In the genomic region with DNA sequence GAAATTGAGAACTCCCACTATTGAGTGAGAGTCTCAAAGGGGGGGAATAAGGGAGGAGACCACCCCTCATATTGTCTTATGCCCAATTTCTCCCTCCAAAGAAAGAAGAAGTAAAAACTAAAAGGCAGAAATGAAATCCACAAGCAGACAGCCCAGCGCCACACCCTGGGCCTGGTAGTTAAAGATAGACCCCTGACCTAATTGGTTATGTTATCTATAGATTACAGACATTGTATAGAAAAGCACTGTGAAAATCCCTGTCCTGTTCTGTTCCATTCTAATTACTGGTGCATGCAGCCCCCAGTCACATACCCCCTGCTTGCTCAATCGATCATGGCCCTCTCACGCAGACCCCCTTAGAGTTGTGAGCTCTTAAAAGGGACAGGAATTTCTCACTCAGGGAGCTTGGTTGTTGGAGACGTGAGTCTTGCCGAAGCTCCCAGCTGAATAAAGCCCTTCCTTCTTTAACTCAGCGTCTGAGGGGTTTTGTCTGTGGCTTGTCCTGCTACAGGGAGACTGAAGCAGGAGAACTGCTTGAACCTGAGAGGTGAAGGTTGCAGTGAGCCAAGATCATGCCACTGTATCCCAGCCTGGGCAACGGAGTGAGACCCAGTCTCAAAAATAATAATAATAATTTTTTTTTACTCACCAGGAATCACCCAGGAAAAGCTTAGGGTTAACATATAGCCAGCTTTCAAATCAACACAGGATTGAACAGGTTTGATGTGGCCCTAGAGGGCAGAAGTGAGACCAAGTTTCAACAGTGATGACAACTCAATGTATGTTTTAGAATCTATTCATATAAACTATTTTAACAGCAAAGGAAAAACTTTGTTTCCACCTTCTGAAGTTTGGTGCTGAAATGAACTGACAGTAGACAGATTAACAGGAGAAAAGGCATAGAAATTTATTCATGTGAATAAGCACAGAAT, we compare ENCODE assay signal across 7 cellular contexts.
DNase-seq lines count a peak whose midpoint lies in the region; ATAC-seq, FAIRE-seq and TF ChIP-seq lines count a peak whose summit lies in the region.
"Not testable (repeated sequence)": the region's sequence is repeated elsewhere in the genome, so short reads cannot be mapped to it uniquely, and the experiment has no call there.

No MANE protein-coding gene starts in this region.

- H2AFZ ChIP-seq in PC-3 (ENCODE audit: low read length); K562 (ENCODE audit: low read depth, low read length); HepG2 (ENCODE audit: low read length): not testable (repeated sequence)

- not testable (repeated sequence) for H3K27ac ChIP-seq in PC-3 (ENCODE audit: low read length); HepG2 (ENCODE audit: extremely low read length, insufficient read depth, low read length)
- H3K27ac ChIP-seq in K562 (ENCODE audit: extremely low read depth, low read depth, low read length), result peak overlapping the region; percentile 68; the same call in 2 of the 3 replicates

- TF ChIP-seq EP300 in K562 (IDR thresholded peaks at IDR 0.05; ENCODE audit: low read length); HepG2 (IDR thresholded peaks at IDR 0.05; ENCODE audit: low read depth in 2 of 2, low read length in 2 of 2); HepG2 (CRISPR knock-in tag; IDR thresholded peaks at IDR 0.05; ENCODE audit: borderline replicate concordance): not testable (repeated sequence)

- not testable (repeated sequence) for H3K9me1 ChIP-seq in K562 (ENCODE audit: control insufficient read depth, insufficient read depth, low read length)

- not testable (repeated sequence) for H3K4me3 Mint-ChIP-seq in Calu3 (ENCODE audit: low read depth, unreplicated experiment)

- in situ Hi-C loops in K562 (cut with MboI); HepG2 (cut with HindIII; ENCODE audit: extremely low pct_ligation_motif_present, low pct_unique_long_range_greater_than_20kb): not testable (repeated sequence)

- intact Hi-C loops in Calu3 (cut with micrococcal nuclease; ENCODE audit: unreplicated experiment), result not testable (repeated sequence)
- intact Hi-C loops in PC-3 (cut with micrococcal nuclease), result loop anchor here (5.0 kb wide), 1 partner anchor 61 kb away; no protein-coding TSS in a partner anchor
- intact Hi-C loops in K562 (cut with micrococcal nuclease), result loop anchor here (5.0 kb wide), 2 partner anchors 39 to 61 kb away; no protein-coding TSS in a partner anchor
- intact Hi-C loops in HepG2 (cut with micrococcal nuclease; ENCODE audit: unreplicated experiment), result loop anchor here (5.0 kb wide), 1 partner anchor 61 kb away; no protein-coding TSS in a partner anchor

- WGBS in K562 (ENCODE audit: insufficient coverage, low coverage, missing lambda C conversion rate), result 51% methylated on average over 7 of the region's 7 CpGs
- WGBS in HepG2 (ENCODE audit: low lambda C conversion rate), result 62% methylated on average over 7 of the region's 7 CpGs

- peak; percentile 81 for ATAC-seq in PC-3
- ATAC-seq in K562, result peak; percentile 96
- peak; percentile 47; the same call in 1 of the 3 replicates for ATAC-seq in HepG2

- not testable (repeated sequence) for H3K9ac ChIP-seq in PC-3 (ENCODE audit: low read length); K562 (ENCODE audit: insufficient read depth in 1 of 2, low read depth in 2 of 2, low read length in 2 of 2); HepG2 (ENCODE audit: insufficient read depth, low read depth, low read length)

- not testable (repeated sequence) for H3F3A ChIP-seq in PC-3 (ENCODE audit: low read length, unreplicated experiment)

- not testable (repeated sequence) for H3K27me3 ChIP-seq in PC-3 (ENCODE audit: low read length); K562 (ENCODE audit: control insufficient read depth in 2 of 2, insufficient read depth in 2 of 2, low read length in 2 of 2); HepG2 (ENCODE audit: control insufficient read depth in 1 of 2, insufficient read depth in 2 of 2, low read length in 2 of 2)

- H4K20me1 ChIP-seq in PC-3 (ENCODE audit: low read length); K562 (replicated peaks; ENCODE audit: control insufficient read depth, insufficient read depth, low read length); HepG2 (ENCODE audit: insufficient read depth, low read length): not testable (repeated sequence)

- CTCF ChIA-PET in Calu3 (lab: Charles Lee); K562 (lab: Yijun Ruan, JAX; ENCODE audit: low intra/inter-chr PET ratio); HepG2 (lab: Yijun Ruan, JAX; ENCODE audit: low intra/inter-chr PET ratio, low total read pairs): not testable (repeated sequence)
- CTCF ChIA-PET in PC-3 (lab: Charles Lee), result interaction anchor here (0.7 kb wide), 1 partner anchor 121 kb away, joined by 3 read pairs; no protein-coding TSS in a partner anchor

- FAIRE-seq in K562 (lab: Jason Lieb, UNC); HepG2 (lab: Jason Lieb, UNC): not testable (repeated sequence)

- POLR2A ChIA-PET in PC-3 (lab: Charles Lee; ENCODE audit: unreplicated experiment) (interaction anchor here (0.5 to 0.7 kb wide), 2 partner anchors 41 to 79 kb away, joined by 3 read pairs; no protein-coding TSS in a partner anchor), K562 (lab: Yijun Ruan, JAX) (interaction anchor here (0.8 to 1.7 kb wide), 4 partner anchors 11 to 75 kb away, joined by 3 to 5 read pairs (median 3); no protein-coding TSS in a partner anchor)
- POLR2A ChIA-PET in HepG2 (lab: Yijun Ruan, JAX), result not testable (repeated sequence)

- H3K4me2 ChIP-seq in PC-3 (ENCODE audit: low read length); K562 (ENCODE audit: insufficient read depth, low read length); HepG2 (ENCODE audit: low read depth, low read length): not testable (repeated sequence)

- TF ChIP-seq CTCF in Calu3 (IDR thresholded peaks at IDR 0.05; ENCODE audit: unreplicated experiment), result peak; percentile 29
- TF ChIP-seq CTCF in GM12864 (IDR thresholded peaks at IDR 0.05; ENCODE audit: low read depth, low read length, missing control alignments), result peak; percentile 3
- 0 out of 2 replicates have a peak, but pooled peaks have one; percentile 11 for TF ChIP-seq CTCF in LNCaP clone FGC (IDR thresholded peaks at IDR 0.05; ENCODE audit: control insufficient read depth, extremely low read depth, insufficient read depth)
- TF ChIP-seq CTCF in PC-3 (conservative IDR thresholded peaks at IDR 0.05; ENCODE audit: low read depth, low read length), result peak; percentile 54; the same call in 1 of the 2 replicates
- peak in 2 of 3 experiments; percentile 30 to 47; a peak in 3 of 6 replicates for TF ChIP-seq CTCF in K562 (IDR thresholded peaks at IDR 0.05 in 2 of 3, conservative IDR thresholded peaks at IDR 0.05 in 1 of 3; ENCODE audit: insufficient read depth in 2 of 3, low read depth in 1 of 3, low read length in 3 of 3)
- peak; percentile 26 for TF ChIP-seq CTCF in epithelial cell of proximal tubule (conservative IDR thresholded peaks at IDR 0.05; ENCODE audit: low read depth, low read length)
- TF ChIP-seq CTCF in HepG2 (CRISPR knock-in tag; IDR thresholded peaks at IDR 0.05), result 0 out of 2 replicates have a peak, but pooled peaks have one; percentile 19

- not testable (repeated sequence) for H3K9me3 ChIP-seq in PC-3 (ENCODE audit: low read length); K562 (replicated peaks; ENCODE audit: control insufficient read depth, insufficient read depth, low read depth, low read length); HepG2 (ENCODE audit: low read length)

- H3K27me3 Mint-ChIP-seq in Calu3 (ENCODE audit: unreplicated experiment), result not testable (repeated sequence)

- H3K27ac Mint-ChIP-seq in Calu3 (ENCODE audit: unreplicated experiment), result not testable (repeated sequence)

- DNase-seq in Calu3; GM12864 (ENCODE audit: low read depth); LNCaP clone FGC (ENCODE audit: low read depth); epithelial cell of proximal tubule (ENCODE audit: low read depth); HepG2 (ENCODE audit: low spot score): not testable (repeated sequence)
- DNase-seq in PC-3 (peak; percentile 40), K562 (ENCODE audit: extremely low read depth in 1 of 4, low spot score in 3 of 4) (peak in 1 of 4 experiments; percentile 52)

- TF ChIP-seq RAD21 in K562 (CRISPR knock-in tag; conservative IDR thresholded peaks at IDR 0.05 in 1 of 2, IDR thresholded peaks at IDR 0.05 in 1 of 2), result peak in 1 of 2 experiments; percentile 34; a peak in 2 of 4 replicates
- not testable (repeated sequence) for TF ChIP-seq RAD21 in HepG2 (CRISPR knock-in tag; IDR thresholded peaks at IDR 0.05)

- not testable (repeated sequence) for H3K4me3 ChIP-seq in GM12864 (ENCODE audit: low read depth, low read length); LNCaP clone FGC (ENCODE audit: low read depth, low read length); PC-3 (ENCODE audit: low read length); K562; epithelial cell of proximal tubule (ENCODE audit: low read depth, low read length); HepG2 (replicated peaks in 1 of 3; ENCODE audit: insufficient read depth in 1 of 3, low read depth in 2 of 3, low read length in 3 of 3)

- not testable (repeated sequence) for H3K9me3 Mint-ChIP-seq in Calu3 (ENCODE audit: low read depth, unreplicated experiment)

- TF ChIP-seq POLR2A in K562 (conservative IDR thresholded peaks at IDR 0.05); HepG2 (IDR thresholded peaks at IDR 0.05; ENCODE audit: insufficient read depth in 1 of 2, low read depth in 2 of 2, low read length in 2 of 2): not testable (repeated sequence)

- H3K4me1 Mint-ChIP-seq in Calu3 (ENCODE audit: low read depth, unreplicated experiment), result not testable (repeated sequence)

- not testable (repeated sequence) for H3K9me2 ChIP-seq in PC-3 (replicated peaks; ENCODE audit: low read length)

- H3K4me1 ChIP-seq in PC-3 (ENCODE audit: insufficient read depth, low read length); HepG2 (ENCODE audit: insufficient read depth, low read length): not testable (repeated sequence)
- peaks cover 0 to 22% of the 10 kb centered on the region in 2 experiments; a peak in 3 of 5 replicates for H3K4me1 ChIP-seq in K562 (replicated peaks in 1 of 2; ENCODE audit: control insufficient read depth in 2 of 2, insufficient read depth in 2 of 2, low read length in 2 of 2)

- H3K36me3 Mint-ChIP-seq in Calu3 (ENCODE audit: insufficient read depth, unreplicated experiment), result not testable (repeated sequence)

- H3K36me3 ChIP-seq in PC-3 (ENCODE audit: low read depth, low read length); HepG2 (replicated peaks in 1 of 2; ENCODE audit: control insufficient read depth in 1 of 2, insufficient read depth in 2 of 2, low read length in 2 of 2): not testable (repeated sequence)
- peaks cover 39% of the 10 kb centered on the region for H3K36me3 ChIP-seq in K562 (ENCODE audit: control insufficient read depth, insufficient read depth, low read length)

- H3K79me2 ChIP-seq in PC-3 (ENCODE audit: low read length); HepG2 (ENCODE audit: insufficient read depth, low read length): not testable (repeated sequence)
- H3K79me2 ChIP-seq in K562 (ENCODE audit: control insufficient read depth, insufficient read depth, low read length), result peaks cover 38% of the 10 kb centered on the region

- not testable (repeated sequence) for BruUV-seq in Calu3 (replicated peaks; lab: Mats Ljungman, UMichigan); PC-3 (replicated peaks; lab: Mats Ljungman, UMichigan); K562 (replicated peaks; lab: Mats Ljungman, UMichigan); HepG2 (replicated peaks; lab: Mats Ljungman, UMichigan)

Comparison
In these comparisons a context has a peak if more than half of its experiments do, and no peak if none do; other contexts are left out.
1. CTCF ChIP-seq: peak in every context shown above with its lines; median percentile 54 in PC-3; 38 in K562; 29 in Calu3; 26 in epithelial cell of proximal tubule; 19 in HepG2; 11 in LNCaP clone FGC; 3 in GM12864.